In the genomic region with DNA sequence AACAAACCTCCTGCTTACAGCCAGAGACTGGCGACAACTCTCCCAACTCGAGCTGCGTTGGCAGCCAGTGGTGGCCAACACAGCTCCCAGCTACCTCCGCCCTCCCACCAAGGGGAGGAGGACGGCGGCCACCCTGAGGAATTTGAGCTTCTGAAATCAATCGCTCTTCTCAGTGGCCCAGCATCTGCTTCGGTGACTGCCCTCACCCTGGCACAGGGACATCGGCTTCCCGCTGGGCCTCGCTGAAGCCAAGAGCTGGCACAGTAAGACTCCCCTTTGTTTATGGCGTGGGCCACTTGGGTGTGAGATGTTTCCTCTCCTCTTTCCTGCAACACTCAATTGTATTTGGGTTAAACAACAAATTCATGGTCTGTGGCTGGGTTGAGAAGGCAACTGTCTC, we compare ENCODE assay signal across 11 cellular contexts.
"Had no signal": no experiment of that assay in that cellular context is flagged by ENCODE, and none has a peak within 500 bp of the region (broad histone marks: within the 10 kb centered on the region; RNA-seq: fewer than 3 reads in every experiment).

No MANE protein-coding gene starts in this region.

- H3K4me1 ChIP-seq: gastroesophageal sphincter, thyroid gland, uterus had no signal

- H3K27ac ChIP-seq: epithelial cell of prostate, gastroesophageal sphincter, thyroid gland, uterus had no signal

- H3K36me3 ChIP-seq: gastroesophageal sphincter, thyroid gland, uterus had no signal

- DNase-seq: activated CD4-positive, alpha-beta T cell treated with anti-CD3 and anti-CD28 coated beads for 48 hours; activated CD8-positive, alpha-beta memory T cell treated with anti-CD3 and anti-CD28 coated beads for 24 hours; activated naive CD4-positive, alpha-beta T cell treated with anti-CD3 and anti-CD28 coated beads for 36 hours; central memory CD4-positive, alpha-beta T cell; effector memory CD8-positive, alpha-beta T cell; mucosa of descending colon; small intestine; thyroid gland; uterus had no signal

- H3K27me3 ChIP-seq: gastroesophageal sphincter, thyroid gland, uterus had no signal

- H3K4me3 ChIP-seq: gastroesophageal sphincter, mucosa of descending colon, thyroid gland, uterus had no signal

- H3K9me3 ChIP-seq: mucosa of descending colon, thyroid gland, uterus had no signal
